8 cellular contexts compared by ENCODE assay signal in genomic region chr15:101201411-101202174, GRCh38. TPM values are rescaled to one million over a fixed set of nuclear protein-coding genes. Genes with fewer than 3 reads are reported as not detected.
DNase-seq lines count a peak whose midpoint lies in the region; ATAC-seq and TF ChIP-seq lines count a peak whose summit lies in the region.

No MANE protein-coding gene starts in this region.

- no peak; the same call in 1 of the 2 replicates for TF ChIP-seq RAD21 in SK-N-SH (IDR thresholded peaks at IDR 0.05; ENCODE audit: low read length)

- no peak for TF ChIP-seq EP300 in SK-N-SH (IDR thresholded peaks at IDR 0.05; ENCODE audit: borderline replicate concordance in 1 of 2, low read depth in 1 of 2, low read length in 1 of 2)
- peak in 1 of 2 donors; percentile 55 for TF ChIP-seq EP300 in tibial nerve (IDR thresholded peaks at IDR 0.05)

- peak overlapping the region; percentile 4 to 45; a peak in 3 of 4 replicates for H3K4me3 ChIP-seq in SK-N-SH (ENCODE audit: low read depth in 2 of 2, low read length in 1 of 2)
- no peak overlapping the region for H3K4me3 ChIP-seq in endodermal cell (ENCODE audit: low read length)
- H3K4me3 ChIP-seq in tibial nerve = no peak overlapping the region
- no peak overlapping the region for H3K4me3 ChIP-seq in Karpas-422 (ENCODE audit: low read length)

- CTCF ChIA-PET in SK-N-SH (lab: Yijun Ruan, JAX) = interaction anchor here (1.0 to 1.4 kb wide), 2 partner anchors 9 to 80 kb away, joined by 3 read pairs; no protein-coding TSS in a partner anchor

- POLR2A ChIA-PET in SK-N-SH (lab: Yijun Ruan, JAX) = interaction anchor here (0.7 kb wide), 1 partner anchor 49 kb away, joined by 3 read pairs; no protein-coding TSS in a partner anchor

- peaks cover 18% of the 10 kb centered on the region for H3K4me1 Mint-ChIP-seq in endodermal cell

- TF ChIP-seq CTCF in SK-N-SH (IDR thresholded peaks at IDR 0.05) (no peak), endodermal cell (conservative IDR thresholded peaks at IDR 0.05) (no peak), tibial nerve (IDR thresholded peaks at IDR 0.05) (no peak)

- H3K36me3 Mint-ChIP-seq in endodermal cell (ENCODE audit: low read depth) = peaks cover 8% of the 10 kb centered on the region

- TF ChIP-seq POLR2A in tibial nerve (IDR thresholded peaks at IDR 0.05) = no peak

- peak overlapping the region; percentile 76 for H3K4me2 ChIP-seq in SK-N-SH
- no peak overlapping the region for H3K4me2 ChIP-seq in Karpas-422 (ENCODE audit: low read depth, low read length, poor library complexity, severe bottlenecking)

- H3K27me3 ChIP-seq in SK-N-SH (ENCODE audit: insufficient read depth) = no peaks in the 10 kb centered on the region
- H3K27me3 ChIP-seq in endodermal cell (ENCODE audit: control insufficient read depth, insufficient read depth, low read length, poor library complexity, severe bottlenecking) = no peaks in the 10 kb centered on the region
- H3K27me3 ChIP-seq in tibial nerve = no peaks in the 10 kb centered on the region
- no peaks in the 10 kb centered on the region for H3K27me3 ChIP-seq in Karpas-422 (ENCODE audit: low read length)

- no peak for ATAC-seq in GM18907 (IDR thresholded peaks at IDR 0.05; ENCODE audit: unreplicated experiment)

- H3K27ac ChIP-seq in SK-N-SH (ENCODE audit: low read depth in 2 of 2, low read length in 1 of 2) (peak overlapping the region; percentile 78 to 90), endodermal cell (ENCODE audit: low read depth, low read length) (peak overlapping the region; percentile 72), tibial nerve (peak overlapping the region in 3 of 4 donors; percentile 11 to 80 (median 72)), Karpas-422 (ENCODE audit: low read length) (no peak overlapping the region)

- H3K9me3 Mint-ChIP-seq in endodermal cell = no peaks in the 10 kb centered on the region

- H3K27ac Mint-ChIP-seq in endodermal cell = peak overlapping the region; percentile 58

- H3K4me3 Mint-ChIP-seq in endodermal cell = no peak overlapping the region

- H3K27me3 Mint-ChIP-seq in endodermal cell (ENCODE audit: insufficient read depth) = no peaks in the 10 kb centered on the region

- H4K20me1 ChIP-seq in SK-N-SH (ENCODE audit: insufficient read depth) = peaks cover 73% of the 10 kb centered on the region
- H4K20me1 ChIP-seq in Karpas-422 (ENCODE audit: insufficient read depth, low read depth, low read length) = peaks cover 71% of the 10 kb centered on the region

- H3K9me2 ChIP-seq in SK-N-SH = no peaks in the 10 kb centered on the region
- no peaks in the 10 kb centered on the region for H3K9me2 ChIP-seq in Karpas-422 (replicated peaks; ENCODE audit: insufficient read depth, low read length)

- H3F3A ChIP-seq in SK-N-SH (replicated peaks; ENCODE audit: insufficient read depth) = peaks cover 23% of the 10 kb centered on the region

- H2AFZ ChIP-seq in SK-N-SH (ENCODE audit: low read depth) (no peak overlapping the region), Karpas-422 (ENCODE audit: low read length) (no peak overlapping the region)

- 4% methylated on average over 5 of the region's 5 CpGs for WGBS in SK-N-SH (ENCODE audit: low lambda C conversion rate)
- 27 to 50% methylated on average over 1 to 5 of the region's 5 CpGs for WGBS in endodermal cell (ENCODE audit: insufficient coverage in 1 of 2, insufficient read length in 1 of 2), 2 experiments
- 9 to 19% methylated on average over 5 of the region's 5 CpGs for WGBS in tibial nerve, 2 donors

- H3K9me3 ChIP-seq in SK-N-SH (no peaks in the 10 kb centered on the region), endodermal cell (ENCODE audit: control insufficient read depth, low read length) (no peaks in the 10 kb centered on the region), tibial nerve (no peaks in the 10 kb centered on the region), Karpas-422 (ENCODE audit: low read length) (no peaks in the 10 kb centered on the region)

- peaks cover 23 to 59% of the 10 kb centered on the region in 2 experiments for H3K4me1 ChIP-seq in SK-N-SH (ENCODE audit: control insufficient read depth in 1 of 2, insufficient read depth in 2 of 2, low read depth in 1 of 2, low read length in 1 of 2)
- H3K4me1 ChIP-seq in endodermal cell (ENCODE audit: control insufficient read depth, insufficient read depth, low read length) = peaks cover 7% of the 10 kb centered on the region
- peaks cover 0 to 66% (median 39%) of the 10 kb centered on the region in 4 donors for H3K4me1 ChIP-seq in tibial nerve
- peaks cover 20% of the 10 kb centered on the region for H3K4me1 ChIP-seq in Karpas-422 (ENCODE audit: low read length)

- H3K36me3 ChIP-seq in SK-N-SH (replicated peaks in 1 of 2; ENCODE audit: control insufficient read depth in 1 of 2, insufficient read depth in 2 of 2, low read length in 1 of 2) = no peaks in the 10 kb centered on the region
- H3K36me3 ChIP-seq in endodermal cell (ENCODE audit: control insufficient read depth, insufficient read depth, low read length) = peaks cover 4% of the 10 kb centered on the region
- no peaks in the 10 kb centered on the region for H3K36me3 ChIP-seq in tibial nerve
- no peaks in the 10 kb centered on the region for H3K36me3 ChIP-seq in Karpas-422 (ENCODE audit: insufficient read depth, low read length)

- peak; percentile 58 to 61 for DNase-seq in activated T-cell treated with anti-CD3 and anti-CD28 coated beads, Interleukin-2, amount 50 U/mL, for 48 hours
- no peak for DNase-seq in activated T-cell treated with anti-CD3 and anti-CD28 coated beads, Interleukin-2, amount 50 U/mL, for 1 hour
- DNase-seq in SK-N-SH = peak; percentile 75
- DNase-seq in endodermal cell = peak; percentile 97
- peak; percentile 76 for DNase-seq in medulla oblongata (ENCODE audit: extremely low spot score)
- peak; percentile 84 to 88 for DNase-seq in tibial nerve (ENCODE audit: low spot score in 2 of 2)
- no peak for DNase-seq in Karpas-422

- H3K79me2 ChIP-seq in SK-N-SH (ENCODE audit: insufficient read depth) (peaks cover 85% of the 10 kb centered on the region), Karpas-422 (ENCODE audit: low read length) (no peaks in the 10 kb centered on the region; the same call in 1 of the 2 replicates)

- H3K9ac ChIP-seq in SK-N-SH (peak overlapping the region; percentile 42; the same call in 1 of the 2 replicates), endodermal cell (ENCODE audit: extremely low read depth, low read length, poor library complexity, severe bottlenecking) (no peak overlapping the region), Karpas-422 (ENCODE audit: low read length) (no peak overlapping the region)

TF ChIP-seq in SK-N-SH, 30 proteins besides CTCF, POLR2A, EP300 and RAD21 (continues in another document):
- no peak for TF ChIP-seq SMC3 (IDR thresholded peaks at IDR 0.05; ENCODE audit: low read depth, low read length)
- TF ChIP-seq, protein P1, sequence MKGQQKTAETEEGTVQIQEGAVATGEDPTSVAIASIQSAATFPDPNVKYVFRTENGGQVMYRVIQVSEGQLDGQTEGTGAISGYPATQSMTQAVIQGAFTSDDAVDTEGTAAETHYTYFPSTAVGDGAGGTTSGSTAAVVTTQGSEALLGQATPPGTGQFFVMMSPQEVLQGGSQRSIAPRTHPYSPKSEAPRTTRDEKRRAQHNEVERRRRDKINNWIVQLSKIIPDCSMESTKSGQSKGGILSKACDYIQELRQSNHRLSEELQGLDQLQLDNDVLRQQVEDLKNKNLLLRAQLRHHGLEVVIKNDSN (IDR thresholded peaks at IDR 0.05; ENCODE audit: borderline replicate concordance, low read depth) = no peak
- peak; percentile 17; the same call in 1 of the 2 replicates for TF ChIP-seq NFIC (IDR thresholded peaks at IDR 0.05; ENCODE audit: borderline replicate concordance)
- TF ChIP-seq JUND (IDR thresholded peaks at IDR 0.05) = peak; percentile 24; the same call in 1 of the 2 replicates
- no peak for TF ChIP-seq NRF1 (IDR thresholded peaks at IDR 0.05; ENCODE audit: low read depth, low read length)
- TF ChIP-seq RFX5 (IDR thresholded peaks at IDR 0.05; ENCODE audit: low read length) = peak; percentile 40; the same call in 1 of the 2 replicates
- TF ChIP-seq RCOR1 (IDR thresholded peaks at IDR 0.05; ENCODE audit: low read length) = no peak
- no peak for TF ChIP-seq FOXM1 (IDR thresholded peaks at IDR 0.05; ENCODE audit: low read depth)
- TF ChIP-seq TAF1 (IDR thresholded peaks at IDR 0.05; ENCODE audit: borderline replicate concordance, low read depth, low read length) = no peak; the same call in 1 of the 2 replicates
- TF ChIP-seq ELF1 (IDR thresholded peaks at IDR 0.05) = 0 out of 2 replicates have a peak, but pooled peaks have one; percentile 24
- TF ChIP-seq TEAD4 (IDR thresholded peaks at IDR 0.05; ENCODE audit: borderline replicate concordance, insufficient read depth) = no peak
- 0 out of 2 replicates have a peak, but pooled peaks have one; percentile 59 for TF ChIP-seq SIN3A (IDR thresholded peaks at IDR 0.05; ENCODE audit: borderline replicate concordance, low read depth, low read length)
- no peak for TF ChIP-seq MEF2A (IDR thresholded peaks at IDR 0.05; ENCODE audit: borderline replicate concordance, low read depth)
- TF ChIP-seq, protein P2, sequence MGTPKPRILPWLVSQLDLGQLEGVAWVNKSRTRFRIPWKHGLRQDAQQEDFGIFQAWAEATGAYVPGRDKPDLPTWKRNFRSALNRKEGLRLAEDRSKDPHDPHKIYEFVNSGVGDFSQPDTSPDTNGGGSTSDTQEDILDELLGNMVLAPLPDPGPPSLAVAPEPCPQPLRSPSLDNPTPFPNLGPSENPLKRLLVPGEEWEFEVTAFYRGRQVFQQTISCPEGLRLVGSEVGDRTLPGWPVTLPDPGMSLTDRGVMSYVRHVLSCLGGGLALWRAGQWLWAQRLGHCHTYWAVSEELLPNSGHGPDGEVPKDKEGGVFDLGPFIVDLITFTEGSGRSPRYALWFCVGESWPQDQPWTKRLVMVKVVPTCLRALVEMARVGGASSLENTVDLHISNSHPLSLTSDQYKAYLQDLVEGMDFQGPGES (IDR thresholded peaks at IDR 0.05; ENCODE audit: low read depth, low read length) = no peak
- peak; percentile 61 for TF ChIP-seq TCF12 (IDR thresholded peaks at IDR 0.05)
- peak; percentile 51; the same call in 1 of the 2 replicates for TF ChIP-seq POLR2AphosphoS5 (IDR thresholded peaks at IDR 0.05; ENCODE audit: low read depth, low read length)

RNA-seq across cellular contexts. Expression of gene CHSY1, which starts 50.3 kb away (rescaled TPM):
- 15.7 and 17.4 TPM in 2 replicates for polyA plus RNA-seq in SK-N-SH (2012; rRNA removed)
- polyA plus RNA-seq in SK-N-SH (2012; cell fraction: cytosol; rRNA removed) = 21.1 and 21.5 TPM in 2 replicates
- 6.0 and 10.5 TPM in 2 replicates for polyA plus RNA-seq in SK-N-SH (2012; cell fraction: nucleus; rRNA removed)
- total RNA-seq in endodermal cell (10 to 100 TPM; 33.3 to 39.9 TPM), tibial nerve (10 to 100 TPM; 22.0 to 29.7 (median 24.6) TPM)
- polyA plus RNA-seq in endodermal cell (2013, experiment 1 of 2) = 29.5 TPM
- polyA plus RNA-seq in endodermal cell (2013, experiment 2 of 2) = 29.7 TPM
- 10.5 and 11.4 TPM in 2 replicates for total RNA-seq in Karpas-422 (2014; rRNA removed; shearing (Covaris generic); ENCODE audit: low replicate concordance)

Comparison
In these comparisons a context has a peak if more than half of its experiments do, and no peak if none do; other contexts are left out.
1. DNase-seq: peak in activated T-cell treated with anti-CD3 and anti-CD28 coated beads, Interleukin-2, amount 50 U/mL, for 48 hours (2 of 2), SK-N-SH (single experiment), endodermal cell (single experiment), medulla oblongata (single experiment) and tibial nerve (2 of 2); none in activated T-cell treated with anti-CD3 and anti-CD28 coated beads, Interleukin-2, amount 50 U/mL, for 1 hour (single experiment) and Karpas-422 (single experiment).
2. H3K4me3 ChIP-seq: peak in SK-N-SH (2 of 2); none in endodermal cell (single experiment), tibial nerve (0 of 4) and Karpas-422 (single experiment).